In the genomic region with DNA sequence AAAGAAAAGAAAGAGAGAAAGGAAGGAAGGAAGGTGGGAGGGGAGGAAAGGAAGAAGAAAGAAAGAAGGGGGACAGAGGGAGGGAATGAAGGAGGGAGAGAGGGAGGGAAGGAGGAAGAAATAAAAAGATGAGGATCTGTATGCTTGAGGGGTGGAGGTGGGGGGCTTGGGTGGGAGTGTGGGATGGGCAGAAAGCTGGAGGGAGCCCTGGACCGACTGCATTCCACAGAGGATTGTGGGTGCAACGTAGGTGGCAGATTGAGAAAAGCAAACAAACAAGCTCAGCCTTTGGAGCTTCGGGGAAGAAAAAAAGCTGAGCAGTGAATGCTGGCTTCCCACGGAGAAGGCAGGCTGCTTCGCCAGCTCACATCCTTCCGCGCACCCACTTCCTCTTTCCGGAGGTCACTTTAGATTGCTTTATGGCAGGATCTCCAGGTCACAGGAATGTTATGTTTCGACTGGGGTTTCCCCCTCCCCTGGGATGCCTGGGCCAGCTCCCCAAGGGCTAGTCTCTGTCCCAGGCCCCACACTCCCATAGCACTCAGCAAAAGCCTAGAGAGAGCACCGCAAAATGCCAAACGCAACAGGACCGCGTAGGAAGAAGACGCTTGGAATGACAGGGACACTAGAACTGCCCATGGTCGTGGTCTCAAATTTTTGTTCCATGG, we compare ENCODE assay signal across 1 cellular context.
A peak's percentile ranks its signal among the peaks of the same experiment; 100 is the strongest.
TF ChIP-seq lines count a peak whose summit lies in the region.

No MANE protein-coding gene starts in this region.

TF ChIP-seq in HepG2, 621 proteins besides CTCF, POLR2A, EP300 and RAD21 (continued from another document and continues in another):
- TF ChIP-seq, protein P1, sequence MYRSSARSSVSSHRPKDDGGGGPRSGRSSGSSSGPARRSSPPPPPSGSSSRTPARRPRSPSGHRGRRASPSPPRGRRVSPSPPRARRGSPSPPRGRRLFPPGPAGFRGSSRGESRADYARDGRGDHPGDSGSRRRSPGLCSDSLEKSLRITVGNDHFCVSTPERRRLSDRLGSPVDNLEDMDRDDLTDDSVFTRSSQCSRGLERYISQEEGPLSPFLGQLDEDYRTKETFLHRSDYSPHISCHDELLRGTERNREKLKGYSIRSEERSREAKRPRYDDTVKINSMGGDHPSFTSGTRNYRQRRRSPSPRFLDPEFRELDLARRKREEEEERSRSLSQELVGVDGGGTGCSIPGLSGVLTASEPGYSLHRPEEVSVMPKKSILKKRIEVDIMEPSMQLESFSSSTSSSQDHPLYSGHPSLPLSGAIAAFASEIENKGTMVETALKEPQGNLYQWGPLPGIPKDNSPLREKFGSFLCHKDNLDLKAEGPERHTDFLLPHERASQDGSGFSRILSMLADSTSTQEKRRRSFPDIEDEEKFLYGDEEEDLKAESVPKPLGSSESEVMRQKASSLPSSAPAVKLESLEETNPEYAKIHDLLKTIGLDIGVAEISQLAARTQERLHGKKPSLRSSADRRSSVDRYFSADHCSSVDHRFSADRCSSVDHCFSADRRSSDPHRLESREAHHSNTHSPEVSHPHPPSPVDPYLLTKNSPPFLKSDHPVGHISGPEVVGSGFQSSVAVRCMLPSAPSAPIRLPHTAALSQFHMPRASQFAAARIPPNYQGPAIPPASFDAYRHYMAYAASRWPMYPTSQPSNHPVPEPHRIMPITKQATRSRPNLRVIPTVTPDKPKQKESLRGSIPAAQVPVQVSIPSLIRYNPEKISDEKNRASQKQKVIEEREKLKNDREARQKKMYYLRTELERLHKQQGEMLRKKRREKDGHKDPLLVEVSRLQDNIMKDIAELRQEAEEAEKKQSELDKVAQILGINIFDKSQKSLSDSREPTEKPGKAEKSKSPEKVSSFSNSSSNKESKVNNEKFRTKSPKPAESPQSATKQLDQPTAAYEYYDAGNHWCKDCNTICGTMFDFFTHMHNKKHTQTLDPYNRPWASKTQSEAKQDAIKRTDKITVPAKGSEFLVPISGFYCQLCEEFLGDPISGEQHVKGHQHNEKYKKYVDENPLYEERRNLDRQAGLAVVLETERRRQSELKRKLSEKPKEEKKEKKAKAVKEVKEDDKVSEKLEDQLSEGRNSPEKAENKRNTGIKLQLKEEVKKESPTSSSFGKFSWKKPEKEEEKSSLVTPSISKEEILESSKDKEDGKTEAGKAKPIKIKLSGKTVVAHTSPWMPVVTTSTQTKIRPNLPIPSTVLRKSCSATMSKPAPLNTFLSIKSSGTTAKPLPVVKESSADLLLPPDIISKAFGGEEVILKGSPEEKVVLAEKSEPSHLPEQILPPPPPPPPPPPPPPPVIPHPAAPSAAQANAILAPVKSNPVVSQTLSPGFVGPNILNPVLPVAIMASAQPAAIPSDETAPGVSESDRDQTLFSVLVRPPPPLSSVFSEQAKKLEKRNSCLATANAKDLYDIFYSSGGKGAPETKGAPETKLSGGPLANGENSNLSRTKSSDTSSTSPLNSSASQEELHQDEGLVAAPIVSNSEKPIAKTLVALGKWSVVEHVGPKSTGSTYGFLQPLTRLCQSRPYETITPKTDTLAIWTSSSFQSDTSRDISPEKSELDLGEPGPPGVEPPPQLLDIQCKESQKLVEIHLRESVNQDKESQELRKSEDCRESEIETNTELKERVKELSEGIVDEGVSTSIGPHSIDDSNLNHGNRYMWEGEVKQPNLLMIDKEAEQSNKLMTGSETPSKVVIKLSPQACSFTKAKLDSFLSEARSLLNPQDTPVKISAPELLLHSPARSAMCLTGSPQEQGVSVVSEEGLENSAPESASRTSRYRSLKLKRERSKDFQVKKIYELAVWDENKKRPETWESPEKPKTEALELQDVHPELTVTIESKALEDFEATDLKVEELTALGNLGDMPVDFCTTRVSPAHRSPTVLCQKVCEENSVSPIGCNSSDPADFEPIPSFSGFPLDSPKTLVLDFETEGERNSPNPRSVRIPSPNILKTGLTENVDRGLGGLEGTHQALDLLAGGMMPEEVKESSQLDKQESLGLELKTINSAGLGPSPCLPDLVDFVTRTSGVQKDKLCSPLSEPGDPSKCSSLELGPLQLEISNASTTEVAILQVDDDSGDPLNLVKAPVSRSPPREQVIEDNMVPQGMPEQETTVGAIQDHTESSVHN (CRISPR knock-in tag; IDR thresholded peaks at IDR 0.05), result no peak
- peak; percentile 63 for TF ChIP-seq MAFF (IDR thresholded peaks at IDR 0.05; ENCODE audit: low read depth, low read length)
- no peak for TF ChIP-seq SP5 (CRISPR knock-in tag; IDR thresholded peaks at IDR 0.05; ENCODE audit: borderline replicate concordance, low read depth)
- no peak for TF ChIP-seq ZFP36L1 (CRISPR knock-in tag; IDR thresholded peaks at IDR 0.05)
- TF ChIP-seq, protein P2, sequence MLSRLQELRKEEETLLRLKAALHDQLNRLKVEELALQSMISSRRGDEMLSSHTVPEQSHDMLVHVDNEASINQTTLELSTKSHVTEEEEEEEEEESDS (CRISPR knock-in tag; IDR thresholded peaks at IDR 0.05; ENCODE audit: borderline replicate concordance), result no peak
- TF ChIP-seq ZKSCAN8 (CRISPR knock-in tag; IDR thresholded peaks at IDR 0.05; ENCODE audit: borderline replicate concordance), result 0 out of 2 replicates have a peak, but pooled peaks have one; percentile 58
- TF ChIP-seq, protein P3, sequence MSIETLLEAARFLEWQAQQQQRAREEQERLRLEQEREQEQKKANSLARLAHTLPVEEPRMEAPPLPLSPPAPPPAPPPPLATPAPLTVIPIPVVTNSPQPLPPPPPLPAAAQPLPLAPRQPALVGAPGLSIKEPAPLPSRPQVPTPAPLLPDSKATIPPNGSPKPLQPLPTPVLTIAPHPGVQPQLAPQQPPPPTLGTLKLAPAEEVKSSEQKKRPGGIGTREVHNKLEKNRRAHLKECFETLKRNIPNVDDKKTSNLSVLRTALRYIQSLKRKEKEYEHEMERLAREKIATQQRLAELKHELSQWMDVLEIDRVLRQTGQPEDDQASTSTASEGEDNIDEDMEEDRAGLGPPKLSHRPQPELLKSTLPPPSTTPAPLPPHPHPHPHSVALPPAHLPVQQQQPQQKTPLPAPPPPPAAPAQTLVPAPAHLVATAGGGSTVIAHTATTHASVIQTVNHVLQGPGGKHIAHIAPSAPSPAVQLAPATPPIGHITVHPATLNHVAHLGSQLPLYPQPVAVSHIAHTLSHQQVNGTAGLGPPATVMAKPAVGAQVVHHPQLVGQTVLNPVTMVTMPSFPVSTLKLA (IDR thresholded peaks at IDR 0.05), result no peak
- TF ChIP-seq ZBTB7B (CRISPR knock-in tag; IDR thresholded peaks at IDR 0.05), result peak; percentile 73
- TF ChIP-seq CCAR2 (optimal IDR thresholded peaks at IDR 0.05; ENCODE audit: low read depth, low read length), result no peak
- TF ChIP-seq NFATC3 (CRISPR knock-in tag; IDR thresholded peaks at IDR 0.05), result no peak
- no peak for TF ChIP-seq ZFP1 (CRISPR knock-in tag; IDR thresholded peaks at IDR 0.05)
- no peak for TF ChIP-seq HOXA5 (CRISPR knock-in tag; IDR thresholded peaks at IDR 0.05)
- TF ChIP-seq TOE1 (CRISPR knock-in tag; IDR thresholded peaks at IDR 0.05), result no peak
- TF ChIP-seq, protein P4, sequence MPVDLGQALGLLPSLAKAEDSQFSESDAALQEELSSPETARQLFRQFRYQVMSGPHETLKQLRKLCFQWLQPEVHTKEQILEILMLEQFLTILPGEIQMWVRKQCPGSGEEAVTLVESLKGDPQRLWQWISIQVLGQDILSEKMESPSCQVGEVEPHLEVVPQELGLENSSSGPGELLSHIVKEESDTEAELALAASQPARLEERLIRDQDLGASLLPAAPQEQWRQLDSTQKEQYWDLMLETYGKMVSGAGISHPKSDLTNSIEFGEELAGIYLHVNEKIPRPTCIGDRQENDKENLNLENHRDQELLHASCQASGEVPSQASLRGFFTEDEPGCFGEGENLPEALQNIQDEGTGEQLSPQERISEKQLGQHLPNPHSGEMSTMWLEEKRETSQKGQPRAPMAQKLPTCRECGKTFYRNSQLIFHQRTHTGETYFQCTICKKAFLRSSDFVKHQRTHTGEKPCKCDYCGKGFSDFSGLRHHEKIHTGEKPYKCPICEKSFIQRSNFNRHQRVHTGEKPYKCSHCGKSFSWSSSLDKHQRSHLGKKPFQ (CRISPR knock-in tag; IDR thresholded peaks at IDR 0.05; ENCODE audit: insufficient replicate concordance), result peak; percentile 55
- TF ChIP-seq, protein P5, sequence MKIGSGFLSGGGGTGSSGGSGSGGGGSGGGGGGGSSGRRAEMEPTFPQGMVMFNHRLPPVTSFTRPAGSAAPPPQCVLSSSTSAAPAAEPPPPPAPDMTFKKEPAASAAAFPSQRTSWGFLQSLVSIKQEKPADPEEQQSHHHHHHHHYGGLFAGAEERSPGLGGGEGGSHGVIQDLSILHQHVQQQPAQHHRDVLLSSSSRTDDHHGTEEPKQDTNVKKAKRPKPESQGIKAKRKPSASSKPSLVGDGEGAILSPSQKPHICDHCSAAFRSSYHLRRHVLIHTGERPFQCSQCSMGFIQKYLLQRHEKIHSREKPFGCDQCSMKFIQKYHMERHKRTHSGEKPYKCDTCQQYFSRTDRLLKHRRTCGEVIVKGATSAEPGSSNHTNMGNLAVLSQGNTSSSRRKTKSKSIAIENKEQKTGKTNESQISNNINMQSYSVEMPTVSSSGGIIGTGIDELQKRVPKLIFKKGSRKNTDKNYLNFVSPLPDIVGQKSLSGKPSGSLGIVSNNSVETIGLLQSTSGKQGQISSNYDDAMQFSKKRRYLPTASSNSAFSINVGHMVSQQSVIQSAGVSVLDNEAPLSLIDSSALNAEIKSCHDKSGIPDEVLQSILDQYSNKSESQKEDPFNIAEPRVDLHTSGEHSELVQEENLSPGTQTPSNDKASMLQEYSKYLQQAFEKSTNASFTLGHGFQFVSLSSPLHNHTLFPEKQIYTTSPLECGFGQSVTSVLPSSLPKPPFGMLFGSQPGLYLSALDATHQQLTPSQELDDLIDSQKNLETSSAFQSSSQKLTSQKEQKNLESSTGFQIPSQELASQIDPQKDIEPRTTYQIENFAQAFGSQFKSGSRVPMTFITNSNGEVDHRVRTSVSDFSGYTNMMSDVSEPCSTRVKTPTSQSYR (CRISPR knock-in tag; IDR thresholded peaks at IDR 0.05; ENCODE audit: borderline replicate concordance), result no peak
- TF ChIP-seq, protein P6, sequence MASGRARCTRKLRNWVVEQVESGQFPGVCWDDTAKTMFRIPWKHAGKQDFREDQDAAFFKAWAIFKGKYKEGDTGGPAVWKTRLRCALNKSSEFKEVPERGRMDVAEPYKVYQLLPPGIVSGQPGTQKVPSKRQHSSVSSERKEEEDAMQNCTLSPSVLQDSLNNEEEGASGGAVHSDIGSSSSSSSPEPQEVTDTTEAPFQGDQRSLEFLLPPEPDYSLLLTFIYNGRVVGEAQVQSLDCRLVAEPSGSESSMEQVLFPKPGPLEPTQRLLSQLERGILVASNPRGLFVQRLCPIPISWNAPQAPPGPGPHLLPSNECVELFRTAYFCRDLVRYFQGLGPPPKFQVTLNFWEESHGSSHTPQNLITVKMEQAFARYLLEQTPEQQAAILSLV (CRISPR knock-in tag; IDR thresholded peaks at IDR 0.05; ENCODE audit: borderline replicate concordance), result no peak
- TF ChIP-seq ZNF329 (CRISPR knock-in tag; IDR thresholded peaks at IDR 0.05; ENCODE audit: low read depth), result no peak
- peak; percentile 61; the same call in 1 of the 2 replicates for TF ChIP-seq ZNF501 (CRISPR knock-in tag; IDR thresholded peaks at IDR 0.05)
- TF ChIP-seq JUNB (CRISPR knock-in tag; IDR thresholded peaks at IDR 0.05; ENCODE audit: borderline replicate concordance), result no peak
- no peak for TF ChIP-seq ZNF253 (CRISPR knock-in tag; IDR thresholded peaks at IDR 0.05; ENCODE audit: borderline replicate concordance)
- TF ChIP-seq, protein P7, sequence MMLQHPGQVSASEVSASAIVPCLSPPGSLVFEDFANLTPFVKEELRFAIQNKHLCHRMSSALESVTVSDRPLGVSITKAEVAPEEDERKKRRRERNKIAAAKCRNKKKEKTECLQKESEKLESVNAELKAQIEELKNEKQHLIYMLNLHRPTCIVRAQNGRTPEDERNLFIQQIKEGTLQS (CRISPR knock-in tag; IDR thresholded peaks at IDR 0.05), result no peak
- TF ChIP-seq, protein P8, sequence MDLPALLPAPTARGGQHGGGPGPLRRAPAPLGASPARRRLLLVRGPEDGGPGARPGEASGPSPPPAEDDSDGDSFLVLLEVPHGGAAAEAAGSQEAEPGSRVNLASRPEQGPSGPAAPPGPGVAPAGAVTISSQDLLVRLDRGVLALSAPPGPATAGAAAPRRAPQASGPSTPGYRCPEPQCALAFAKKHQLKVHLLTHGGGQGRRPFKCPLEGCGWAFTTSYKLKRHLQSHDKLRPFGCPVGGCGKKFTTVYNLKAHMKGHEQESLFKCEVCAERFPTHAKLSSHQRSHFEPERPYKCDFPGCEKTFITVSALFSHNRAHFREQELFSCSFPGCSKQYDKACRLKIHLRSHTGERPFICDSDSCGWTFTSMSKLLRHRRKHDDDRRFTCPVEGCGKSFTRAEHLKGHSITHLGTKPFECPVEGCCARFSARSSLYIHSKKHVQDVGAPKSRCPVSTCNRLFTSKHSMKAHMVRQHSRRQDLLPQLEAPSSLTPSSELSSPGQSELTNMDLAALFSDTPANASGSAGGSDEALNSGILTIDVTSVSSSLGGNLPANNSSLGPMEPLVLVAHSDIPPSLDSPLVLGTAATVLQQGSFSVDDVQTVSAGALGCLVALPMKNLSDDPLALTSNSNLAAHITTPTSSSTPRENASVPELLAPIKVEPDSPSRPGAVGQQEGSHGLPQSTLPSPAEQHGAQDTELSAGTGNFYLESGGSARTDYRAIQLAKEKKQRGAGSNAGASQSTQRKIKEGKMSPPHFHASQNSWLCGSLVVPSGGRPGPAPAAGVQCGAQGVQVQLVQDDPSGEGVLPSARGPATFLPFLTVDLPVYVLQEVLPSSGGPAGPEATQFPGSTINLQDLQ (CRISPR knock-in tag; IDR thresholded peaks at IDR 0.05), result no peak
- peak; percentile 28 for TF ChIP-seq XRCC5 (optimal IDR thresholded peaks at IDR 0.05; ENCODE audit: low read length)
- peak; percentile 73 for TF ChIP-seq GATAD2A (CRISPR knock-in tag; IDR thresholded peaks at IDR 0.05)
- no peak for TF ChIP-seq FOXK2 (IDR thresholded peaks at IDR 0.05)
- TF ChIP-seq ZNF841 (CRISPR knock-in tag; IDR thresholded peaks at IDR 0.05; ENCODE audit: borderline replicate concordance), result no peak
- TF ChIP-seq ETV6 (CRISPR knock-in tag; conservative IDR thresholded peaks at IDR 0.05), result 0 out of 2 replicates have a peak, but pooled peaks have one; percentile 52
- TF ChIP-seq ZMYM2 (CRISPR knock-in tag; IDR thresholded peaks at IDR 0.05), result no peak; the same call in 1 of the 2 replicates
- TF ChIP-seq MXD4 (CRISPR knock-in tag; IDR thresholded peaks at IDR 0.05), result peak; percentile 36; the same call in 1 of the 2 replicates
- TF ChIP-seq SP2 (CRISPR knock-in tag; IDR thresholded peaks at IDR 0.05), result no peak
